9 cellular contexts compared by ENCODE assay signal in genomic region chr11:124738713-124739478, GRCh38. TPM values are rescaled to one million over a fixed set of nuclear protein-coding genes. Genes with fewer than 3 reads are reported as not detected.
A peak's percentile ranks its signal among the peaks of the same experiment; 100 is the strongest.
DNase-seq lines count a peak whose midpoint lies in the region; ATAC-seq, FAIRE-seq and TF ChIP-seq lines count a peak whose summit lies in the region.
"Had no signal": no experiment of that assay in that cellular context is flagged by ENCODE, and none has a peak within 500 bp of the region (broad histone marks: within the 10 kb centered on the region; RNA-seq: fewer than 3 reads in every experiment).

No MANE protein-coding gene starts in this region.

- H3K4me3 ChIP-seq in A673 (ENCODE audit: low read depth, low read length, poor library complexity, severe bottlenecking) (peak overlapping the region; percentile 81), K562 (no peak overlapping the region), mesendoderm (ENCODE audit: low read length) (no peak overlapping the region)

- DNase-seq in A673 (ENCODE audit: low spot score) (no peak), HEK293T (ENCODE audit: extremely low spot score) (no peak), K562 (ENCODE audit: extremely low read depth in 1 of 4, low spot score in 3 of 4) (no peak), mesendoderm (no peak), NCI-H2196 treated with DMSO at 0.1 percent for 48 hours (lab: John Stamatoyannopoulos, UW; ENCODE audit: unreplicated experiment) (no peak)
- no peak for DNase-seq in activated effector memory CD4-positive, alpha-beta T cell treated with anti-CD3 and anti-CD28 coated beads, Interleukin-2, amount 50 U/mL, for 16 hours

- no peaks in the 10 kb centered on the region for H3K27me3 ChIP-seq in A673 (replicated peaks; ENCODE audit: insufficient read depth, low read depth, low read length, poor library complexity)
- H3K27me3 ChIP-seq in K562 (ENCODE audit: control insufficient read depth in 2 of 2, insufficient read depth in 2 of 2, low read length in 2 of 2): peaks cover 13 to 50% of the 10 kb centered on the region in 2 experiments
- peaks cover 53% of the 10 kb centered on the region for H3K27me3 ChIP-seq in mesendoderm (ENCODE audit: insufficient read depth, low read length, poor library complexity)
- H3K27me3 ChIP-seq: uterus had no signal

- H4K8ac ChIP-seq in mesendoderm (ENCODE audit: low read depth, low read length): no peak overlapping the region

- no peak for TF ChIP-seq POLR2A in K562 (conservative IDR thresholded peaks at IDR 0.05)

- TF ChIP-seq EP300 in K562 (IDR thresholded peaks at IDR 0.05; ENCODE audit: low read length): no peak

- ATAC-seq in K562: no peak
- ATAC-seq in GM21723 (IDR thresholded peaks at IDR 0.05; ENCODE audit: unreplicated experiment): no peak
- no peak for ATAC-seq in HG02763 (IDR thresholded peaks at IDR 0.05; ENCODE audit: unreplicated experiment)

- H3K4me2 ChIP-seq in K562 (ENCODE audit: insufficient read depth, low read length) (peak overlapping the region; percentile 87; the same call in 1 of the 2 replicates), mesendoderm (ENCODE audit: low read length) (peak overlapping the region; percentile 79)

- H4K5ac ChIP-seq in mesendoderm (ENCODE audit: low read length): no peak overlapping the region

- no peak overlapping the region for H3K4ac ChIP-seq in mesendoderm (ENCODE audit: low read depth, low read length)

- H2BK15ac ChIP-seq in mesendoderm (replicated peaks; ENCODE audit: low read depth): no peak overlapping the region

- H3K4me1 ChIP-seq in A673 (ENCODE audit: insufficient read depth, low read length, poor library complexity, severe bottlenecking): peaks cover 22% of the 10 kb centered on the region
- peaks cover 14 to 17% of the 10 kb centered on the region in 2 experiments; a peak in 4 of 5 replicates for H3K4me1 ChIP-seq in K562 (replicated peaks in 1 of 2; ENCODE audit: control insufficient read depth in 2 of 2, insufficient read depth in 2 of 2, low read length in 2 of 2)
- peaks cover 2% of the 10 kb centered on the region for H3K4me1 ChIP-seq in mesendoderm (ENCODE audit: control insufficient read depth, low read depth, low read length)
- H3K4me1 ChIP-seq: uterus had no signal

- WGBS in K562 (ENCODE audit: insufficient coverage, low coverage, missing lambda C conversion rate): 55% methylated on average over 21 of the region's 21 CpGs
- WGBS in mesendoderm (ENCODE audit: extremely low coverage, insufficient coverage, low lambda C conversion rate): no CpG with 5 or more reads among the region's 21 CpGs

- H3K9ac ChIP-seq in K562 (ENCODE audit: insufficient read depth in 1 of 2, low read depth in 2 of 2, low read length in 2 of 2) (no peak overlapping the region), mesendoderm (ENCODE audit: low read length) (no peak overlapping the region)

- no peak overlapping the region for H3K56ac ChIP-seq in mesendoderm (ENCODE audit: low read length)

- no peak overlapping the region for H2AK5ac ChIP-seq in mesendoderm (ENCODE audit: low read length)

- H3K23ac ChIP-seq in mesendoderm (ENCODE audit: low read length): no peak overlapping the region

- H3K79me1 ChIP-seq in mesendoderm (ENCODE audit: low read length): no peaks in the 10 kb centered on the region

- no peaks in the 10 kb centered on the region for H3K9me1 ChIP-seq in K562 (ENCODE audit: control insufficient read depth, insufficient read depth, low read length)

- CTCF ChIA-PET in A673 (lab: Charles Lee) (interaction anchor here (0.6 kb wide), 1 partner anchor 68 kb away, joined by 7 read pairs; no protein-coding TSS in a partner anchor), HEK293T (lab: Yijun Ruan, JAX) (interaction anchor here (1.0 kb wide), 2 partner anchors 24 to 138 kb away, joined by 3 read pairs; no protein-coding TSS in a partner anchor), K562 (lab: Yijun Ruan, JAX; ENCODE audit: low intra/inter-chr PET ratio) (no interaction called here)

- peak overlapping the region; percentile 79; the same call in 1 of the 2 replicates for H2AFZ ChIP-seq in K562 (ENCODE audit: low read depth, low read length)

- H3K79me2 ChIP-seq in K562 (ENCODE audit: control insufficient read depth, insufficient read depth, low read length) (no peaks in the 10 kb centered on the region), mesendoderm (ENCODE audit: control insufficient read depth, insufficient read depth, low read length) (no peaks in the 10 kb centered on the region)

- H3K36me3 ChIP-seq in A673 (ENCODE audit: insufficient read depth, low read length, poor library complexity, severe bottlenecking) (no peaks in the 10 kb centered on the region), K562 (ENCODE audit: control insufficient read depth, insufficient read depth, low read length) (no peaks in the 10 kb centered on the region), mesendoderm (ENCODE audit: control insufficient read depth, insufficient read depth, low read length) (no peaks in the 10 kb centered on the region)
- H3K36me3 ChIP-seq: uterus had no signal

- TF ChIP-seq CTCF in A673 (conservative IDR thresholded peaks at IDR 0.05; ENCODE audit: low read depth, low read length): no peak
- no peak for TF ChIP-seq CTCF in K562 (IDR thresholded peaks at IDR 0.05 in 2 of 3, conservative IDR thresholded peaks at IDR 0.05 in 1 of 3; ENCODE audit: insufficient read depth in 2 of 3, low read depth in 1 of 3, low read length in 3 of 3)

- TF ChIP-seq RAD21 in K562 (CRISPR knock-in tag; conservative IDR thresholded peaks at IDR 0.05 in 1 of 2, IDR thresholded peaks at IDR 0.05 in 1 of 2): no peak

- H3K9me3 ChIP-seq in A673 (ENCODE audit: low read depth, low read length, poor library complexity, severe bottlenecking) (no peaks in the 10 kb centered on the region), K562 (replicated peaks; ENCODE audit: control insufficient read depth, insufficient read depth, low read depth, low read length) (no peaks in the 10 kb centered on the region)
- H3K9me3 ChIP-seq: uterus had no signal

- H2BK5ac ChIP-seq in mesendoderm (ENCODE audit: low read length): no peak overlapping the region

- in situ Hi-C loops in K562 (cut with MboI): no loop called here

- H2BK120ac ChIP-seq in mesendoderm (ENCODE audit: low read depth, low read length): no peak overlapping the region

- BruUV-seq in A673 (replicated peaks; lab: Mats Ljungman, UMichigan) (no TSS peak), K562 (replicated peaks; lab: Mats Ljungman, UMichigan) (no TSS peak)

- POLR2A ChIA-PET in A673 (lab: Charles Lee; ENCODE audit: low non-redundant PET): no interaction called here
- POLR2A ChIA-PET in HEK293T (lab: Yijun Ruan, JAX): interaction anchor here (1.0 to 1.9 kb wide), 9 partner anchors 10 to 138 kb away, joined by 3 to 7 read pairs (median 5); partner anchors contain the start of genes ESAM, SIAE and SPA17
- POLR2A ChIA-PET in K562 (lab: Yijun Ruan, JAX): interaction anchor here (1.0 kb wide), 1 partner anchor 19 kb away, joined by 3 read pairs; no protein-coding TSS in a partner anchor

- no peak for FAIRE-seq in K562 (lab: Jason Lieb, UNC)

- no peak overlapping the region for H3K18ac ChIP-seq in mesendoderm (ENCODE audit: low read length)

- intact Hi-C loops in A673 (cut with micrococcal nuclease; ENCODE audit: unreplicated experiment): no loop called here
- intact Hi-C loops in K562 (cut with micrococcal nuclease): no loop called here

- H3K27ac ChIP-seq in A673 (ENCODE audit: low read depth, low read length, poor library complexity, severe bottlenecking): no peak overlapping the region
- H3K27ac ChIP-seq in K562 (ENCODE audit: extremely low read depth, low read depth, low read length): no peak overlapping the region
- H3K27ac ChIP-seq in mesendoderm (ENCODE audit: low read depth, low read length): no peak overlapping the region

- H4K20me1 ChIP-seq in K562 (replicated peaks; ENCODE audit: control insufficient read depth, insufficient read depth, low read length): 0 out of 2 replicates have a peak, but pooled peaks cover 9% of the 10 kb centered on the region

RNA-seq across cellular contexts. Expression of gene NRGN, which starts 0.8 kb away (rescaled TPM):
- total RNA-seq in A673 (2021) (38.1 and 43.8 TPM in 2 replicates), K562 (2014; rRNA removed) (2.0 and 3.8 TPM in 2 replicates), K562 (2014; rRNA removed; fragmentation: Illumina TruSeq; extraction: Trizol) (0.29 and 0.61 TPM in 2 replicates), K562 (2015; rRNA removed; fragmentation: Illumina TruSeq; extraction: Trizol) (0.72 and 1.3 TPM in 2 replicates), K562 (2021) (6.8 and 7.8 TPM in 2 replicates)
- total RNA-seq in K562 (2011; cell fraction: chromatin; rRNA removed; ENCODE audit: low replicate concordance): 2.1 and 5.7 TPM in 2 replicates
- 3.7 and 5.8 TPM in 2 replicates for total RNA-seq in K562 (2011; cell fraction: nucleolus; rRNA removed)
- total RNA-seq in K562 (2011; cell fraction: nucleoplasm; rRNA removed): 3.0 and 5.3 TPM in 2 replicates
- polyA plus RNA-seq in K562 (2011; rRNA removed) (3.4 and 4.1 TPM in 2 replicates), K562 (2014; fragmentation: Illumina TruSeq; extraction: Trizol) (3.5 and 4.5 TPM in 2 replicates), K562 (2014; fragmentation: Nextera tagmentation; extraction: Ambion mirVana) (not detected), K562 (2014; rRNA removed) (3.2 and 5.7 TPM in 2 replicates)
- 7.0 and 13.8 TPM in 2 replicates for polyA plus RNA-seq in K562 (2011; cell fraction: cytosol; rRNA removed)
- 13.0 and 27.2 TPM in 2 replicates for polyA plus RNA-seq in K562 (2011; cell fraction: nucleus; rRNA removed)
- polyA plus RNA-seq in K562 (2012): 7.8 and 11.8 TPM in 2 replicates
- 0.33 and 1.2 TPM in 2 replicates for polyA minus RNA-seq in K562 (2011; rRNA and poly(A)+ RNA removed)
- polyA minus RNA-seq in K562 (2011; cell fraction: cytosol; rRNA and poly(A)+ RNA removed): 1.4 and 3.2 TPM in 2 replicates
- 2.0 and 5.9 TPM in 2 replicates for polyA minus RNA-seq in K562 (2011; cell fraction: nucleus; rRNA and poly(A)+ RNA removed)
- polyA plus RNA-seq in mesendoderm (2013, experiment 1 of 2): 0.42 TPM
- 0.67 TPM for polyA plus RNA-seq in mesendoderm (2013, experiment 2 of 2)

RNA-seq across cellular contexts. Expression of gene VSIG2, which starts 13.2 kb away (rescaled TPM):
- total RNA-seq in A673 (2021) (not detected in 2 replicates), K562 (2014; rRNA removed) (not detected in 2 replicates), K562 (2014; rRNA removed; fragmentation: Illumina TruSeq; extraction: Trizol) (not detected in 2 replicates), K562 (2015; rRNA removed; fragmentation: Illumina TruSeq; extraction: Trizol) (not detected in 2 replicates), K562 (2021) (not detected in 2 replicates)
- not detected in 2 replicates for total RNA-seq in K562 (2011; cell fraction: chromatin; rRNA removed; ENCODE audit: low replicate concordance)
- not detected in 2 replicates for total RNA-seq in K562 (2011; cell fraction: nucleolus; rRNA removed)
- total RNA-seq in K562 (2011; cell fraction: nucleoplasm; rRNA removed): not detected in 2 replicates
- polyA plus RNA-seq in K562 (2011; rRNA removed) (not detected in 2 replicates), K562 (2014; fragmentation: Illumina TruSeq; extraction: Trizol) (not detected in 2 replicates), K562 (2014; fragmentation: Nextera tagmentation; extraction: Ambion mirVana) (not detected), K562 (2014; rRNA removed) (not detected in 2 replicates)
- polyA plus RNA-seq in K562 (2011; cell fraction: cytosol; rRNA removed): 0.06 TPM in 1 of 2 replicates, not detected in the other
- polyA plus RNA-seq in K562 (2011; cell fraction: nucleus; rRNA removed): not detected in 2 replicates
- polyA plus RNA-seq in K562 (2012): 0.11 and 0.17 TPM in 2 replicates
- polyA minus RNA-seq in K562 (2011; rRNA and poly(A)+ RNA removed): not detected in 2 replicates
- not detected in 2 replicates for polyA minus RNA-seq in K562 (2011; cell fraction: cytosol; rRNA and poly(A)+ RNA removed)
- polyA minus RNA-seq in K562 (2011; cell fraction: nucleus; rRNA and poly(A)+ RNA removed): not detected in 2 replicates
- not detected for polyA plus RNA-seq in mesendoderm (2013, experiment 1 of 2)
- 0.07 TPM for polyA plus RNA-seq in mesendoderm (2013, experiment 2 of 2)

RNA-seq across cellular contexts. Expression of gene ESAM, which starts 23.2 kb away (rescaled TPM):
- total RNA-seq in A673 (2021): 1.2 and 1.5 TPM in 2 replicates
- 0.74 and 2.0 TPM in 2 replicates for total RNA-seq in K562 (2011; cell fraction: chromatin; rRNA removed; ENCODE audit: low replicate concordance)
- 1.6 and 1.8 TPM in 2 replicates for total RNA-seq in K562 (2011; cell fraction: nucleolus; rRNA removed)
- total RNA-seq in K562 (2011; cell fraction: nucleoplasm; rRNA removed): 1.2 and 2.9 TPM in 2 replicates
- 0.14 and 0.29 TPM in 2 replicates for total RNA-seq in K562 (2014; rRNA removed)
- total RNA-seq in K562 (2014; rRNA removed; fragmentation: Illumina TruSeq; extraction: Trizol): 0.18 and 0.22 TPM in 2 replicates
- total RNA-seq in K562 (2015; rRNA removed; fragmentation: Illumina TruSeq; extraction: Trizol): 0.15 and 0.22 TPM in 2 replicates
- 0.36 and 0.91 TPM in 2 replicates for total RNA-seq in K562 (2021)
- polyA plus RNA-seq in K562 (2011; rRNA removed): 0.47 and 1.1 TPM in 2 replicates
- 0.31 and 1.9 TPM in 2 replicates for polyA plus RNA-seq in K562 (2011; cell fraction: cytosol; rRNA removed)
- 1.1 and 4.0 TPM in 2 replicates for polyA plus RNA-seq in K562 (2011; cell fraction: nucleus; rRNA removed)
- polyA plus RNA-seq in K562 (2012): 0.70 and 2.0 TPM in 2 replicates
- 0.65 and 0.90 TPM in 2 replicates for polyA plus RNA-seq in K562 (2014; fragmentation: Illumina TruSeq; extraction: Trizol)
- under 1 TPM; 0.06 to 0.08 TPM for polyA plus RNA-seq in K562 (2014; fragmentation: Nextera tagmentation; extraction: Ambion mirVana)
- polyA plus RNA-seq in K562 (2014; rRNA removed): 0.22 and 1.5 TPM in 2 replicates
- polyA minus RNA-seq in K562 (2011; rRNA and poly(A)+ RNA removed): 0.24 and 0.60 TPM in 2 replicates
- 0.57 and 1.3 TPM in 2 replicates for polyA minus RNA-seq in K562 (2011; cell fraction: cytosol; rRNA and poly(A)+ RNA removed)
- polyA minus RNA-seq in K562 (2011; cell fraction: nucleus; rRNA and poly(A)+ RNA removed): 0.44 and 0.54 TPM in 2 replicates
- polyA plus RNA-seq in mesendoderm (2013, experiment 1 of 2): 0.21 TPM
- polyA plus RNA-seq in mesendoderm (2013, experiment 2 of 2): 0.14 TPM
